ENCODE assay signal across 7 cellular contexts in the genomic region with DNA sequence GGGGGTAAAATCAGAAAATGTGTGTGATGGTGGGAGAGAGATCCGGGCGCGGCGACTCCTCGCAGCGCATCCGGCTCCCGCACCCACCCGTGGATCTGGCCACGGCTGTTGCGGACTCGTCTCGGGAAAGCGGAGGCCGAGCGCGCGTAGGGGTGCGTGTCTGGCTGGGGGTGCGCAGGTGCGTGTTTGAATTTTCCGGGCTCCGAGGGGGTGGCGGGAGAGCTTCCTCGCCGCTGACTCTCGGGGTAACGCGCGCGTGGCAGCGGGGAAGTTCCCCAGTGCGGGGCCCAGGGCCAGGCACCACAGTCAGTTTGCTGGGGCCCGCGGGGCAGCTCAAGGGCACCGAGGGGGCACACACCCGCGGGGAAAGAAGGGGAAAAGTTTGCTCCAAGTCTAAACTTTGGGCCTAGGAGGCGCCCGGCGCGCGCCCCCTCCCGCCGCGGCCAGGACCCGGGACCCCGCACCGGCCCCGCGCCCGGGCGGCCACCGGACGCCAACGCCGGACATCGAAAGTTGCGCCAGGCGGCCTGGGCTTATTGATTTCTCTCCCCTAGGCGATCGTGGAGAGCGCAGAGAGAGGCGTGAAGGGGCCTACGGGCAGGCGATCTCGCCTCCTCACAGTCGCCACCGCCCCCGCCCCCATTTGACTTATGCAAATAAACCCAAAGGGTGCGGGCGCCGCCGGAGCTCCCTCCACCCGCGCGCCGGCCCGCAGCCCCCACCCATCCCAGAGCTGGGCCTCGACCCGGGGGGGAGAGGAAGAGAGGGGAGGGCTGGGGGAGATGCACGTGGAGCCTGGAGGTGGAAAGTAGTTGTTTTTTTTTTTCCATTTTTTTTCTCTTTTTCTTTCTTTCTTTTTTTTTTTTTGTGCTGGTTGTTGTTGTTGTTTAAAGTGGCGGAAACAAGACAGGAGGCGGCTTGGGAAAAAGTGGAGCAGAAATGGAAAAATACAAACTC.
DNase-seq lines count a peak whose midpoint lies in the region; ATAC-seq and FAIRE-seq lines count a peak whose summit lies in the region.

No MANE protein-coding gene starts in this region.

- ATAC-seq in memory B cell (ENCODE audit: low read depth) (peak; percentile 52), HG03457 (IDR thresholded peaks at IDR 0.05; ENCODE audit: unreplicated experiment) (no peak)

- H3K9me3 Mint-ChIP-seq in memory B cell = no peaks in the 10 kb centered on the region

- H3K27ac Mint-ChIP-seq in memory B cell = peak overlapping the region; percentile 95

- no peak for DNase-seq in GM19239 (ENCODE audit: insufficient read length, low spot score)
- DNase-seq in NCI-H146 (lab: John Stamatoyannopoulos, UW) = peak; percentile 84
- peak; percentile 77 to 82 for DNase-seq in activated CD4-positive, alpha-beta T cell treated with anti-CD3 and anti-CD28 coated beads, Interleukin-2, amount 50 U/mL, for 48 hours
- DNase-seq in effector CD4-positive, alpha-beta T cell = peak; percentile 47
- peak; percentile 51 to 66 for DNase-seq in memory B cell (ENCODE audit: low spot score in 2 of 2)
- DNase-seq in stimulated activated CD8-positive, alpha-beta memory T cell treated with anti-CD3 and anti-CD28 coated beads, Interleukin-12 subunit alpha, Interleukin-12 subunit beta, amount 100 ng/mL, for 1 hour (ENCODE audit: low read depth) = peak; percentile 40

- no peaks in the 10 kb centered on the region for H3K27me3 Mint-ChIP-seq in memory B cell

- H3K4me3 Mint-ChIP-seq in memory B cell = peak overlapping the region; percentile 90

- H3K4me1 Mint-ChIP-seq in memory B cell = peaks cover 25% of the 10 kb centered on the region

- no peaks in the 10 kb centered on the region for H3K36me3 Mint-ChIP-seq in memory B cell

- FAIRE-seq in GM19239 (lab: Jason Lieb, UNC) = peak; percentile 40
